In genomic region chr22:20569059-20570058, GRCh38 we compare ENCODE assay signal across 8 cellular contexts.
DNase-seq lines count a peak whose midpoint lies in the region; ATAC-seq and TF ChIP-seq lines count a peak whose summit lies in the region.

No MANE protein-coding gene starts in this region.

- no peak overlapping the region for H3K4me2 ChIP-seq in GM23338

- H3K36me3 Mint-ChIP-seq in activated CD4-positive, alpha-beta T cell treated with anti-CD3 and anti-CD28 coated beads for 36 hours (ENCODE audit: low read depth) = peaks cover 88% of the 10 kb centered on the region
- H3K36me3 Mint-ChIP-seq in GM23338 (ENCODE audit: low read depth) = peaks cover 65% of the 10 kb centered on the region

- POLR2A ChIA-PET in activated CD4-positive, alpha-beta T cell treated with anti-CD3 and anti-CD28 coated beads for 36 hours (lab: Charles Lee) = interaction anchor here (0.6 to 1.0 kb wide), 3 partner anchors 36 to 62 kb away, joined by 3 to 4 read pairs (median 3); partner anchors contain the start of gene MED15

- ATAC-seq in activated CD4-positive, alpha-beta T cell treated with anti-CD3 and anti-CD28 coated beads for 36 hours = peak; percentile 62
- no peak for ATAC-seq in GM23338
- no peak for ATAC-seq in HG03520 (IDR thresholded peaks at IDR 0.05; ENCODE audit: unreplicated experiment)

- intact Hi-C loops in activated CD4-positive, alpha-beta T cell treated with anti-CD3 and anti-CD28 coated beads for 36 hours (cut with DNase I, micrococcal nuclease) = loop anchor here (2.0 to 10.0 kb wide), 5 partner anchors 38 to 151 kb away; partner anchors contain the start of gene MED15 (in 1 of the 2)

- CTCF ChIA-PET in activated CD4-positive, alpha-beta T cell treated with anti-CD3 and anti-CD28 coated beads for 36 hours (lab: Charles Lee) = interaction anchor here (0.5 to 13.1 kb wide), 9 partner anchors 10 to 173 kb away, joined by 3 to 185 read pairs (median 5); no protein-coding TSS in a partner anchor

- H3K27ac ChIP-seq in coronary artery = peak overlapping the region; percentile 75 to 90
- H3K27ac ChIP-seq in muscle layer of duodenum (ENCODE audit: low read length) = peak overlapping the region; percentile 25
- peak overlapping the region; percentile 11 for H3K27ac ChIP-seq in stomach smooth muscle (ENCODE audit: low read length)
- no peak overlapping the region for H3K27ac ChIP-seq in GM23338 (ENCODE audit: low read depth)

- H3K9me2 ChIP-seq in GM23338 (ENCODE audit: insufficient read depth) = no peaks in the 10 kb centered on the region

- H3K4me3 ChIP-seq in HFF-Myc (replicated peaks; ENCODE audit: low read depth, low read length) (no peak overlapping the region), coronary artery (peak overlapping the region; percentile 11), muscle layer of duodenum (ENCODE audit: low read depth in 1 of 2, low read length in 2 of 2) (no peak overlapping the region), stomach smooth muscle (ENCODE audit: low read length in 2 of 2) (no peak overlapping the region), GM23338 (no peak overlapping the region)

- H3K4me1 ChIP-seq in muscle layer of duodenum (ENCODE audit: control insufficient read depth in 1 of 2, insufficient read depth in 2 of 2, low read length in 2 of 2) (peaks cover 9 to 34% of the 10 kb centered on the region in 2 donors), stomach smooth muscle (ENCODE audit: control insufficient read depth, insufficient read depth, low read length) (peaks cover 36% of the 10 kb centered on the region), GM23338 (ENCODE audit: insufficient read depth) (no peaks in the 10 kb centered on the region)

- no peaks in the 10 kb centered on the region for H3K9me3 ChIP-seq in muscle layer of duodenum (ENCODE audit: control insufficient read depth in 1 of 2, low read length in 2 of 2)
- H3K9me3 ChIP-seq in stomach smooth muscle (ENCODE audit: control insufficient read depth in 2 of 2, low read length in 2 of 2) = no peaks in the 10 kb centered on the region

- no peaks in the 10 kb centered on the region for H3K27me3 Mint-ChIP-seq in activated CD4-positive, alpha-beta T cell treated with anti-CD3 and anti-CD28 coated beads for 36 hours
- H3K27me3 Mint-ChIP-seq in GM23338 (ENCODE audit: insufficient read depth, low read depth, poor library complexity) = peaks cover 5% of the 10 kb centered on the region

- TF ChIP-seq CTCF in HFF-Myc (IDR thresholded peaks at IDR 0.05; ENCODE audit: low read depth, low read length, missing control alignments) (no peak), coronary artery (IDR thresholded peaks at IDR 0.05) (no peak), GM23338 (conservative IDR thresholded peaks at IDR 0.05; ENCODE audit: low read depth in 2 of 2) (no peak)

- H3K9ac ChIP-seq in stomach smooth muscle (ENCODE audit: low read length in 2 of 2) = no peak overlapping the region

- H3K4me1 Mint-ChIP-seq in activated CD4-positive, alpha-beta T cell treated with anti-CD3 and anti-CD28 coated beads for 36 hours = peaks cover 73% of the 10 kb centered on the region
- no peaks in the 10 kb centered on the region for H3K4me1 Mint-ChIP-seq in GM23338

- H2AFZ ChIP-seq in GM23338 = no peak overlapping the region

- H3K36me3 ChIP-seq in muscle layer of duodenum (ENCODE audit: control insufficient read depth in 1 of 2, insufficient read depth in 2 of 2, low read length in 2 of 2) (peaks cover 64 to 85% of the 10 kb centered on the region in 2 donors), stomach smooth muscle (ENCODE audit: control insufficient read depth in 2 of 2, insufficient read depth in 2 of 2, low read length in 2 of 2) (peaks cover 50 to 75% of the 10 kb centered on the region in 2 donors), GM23338 (ENCODE audit: insufficient read depth) (peaks cover 23% of the 10 kb centered on the region)

- H3K79me2 ChIP-seq in GM23338 (replicated peaks; ENCODE audit: insufficient read depth) = no peaks in the 10 kb centered on the region

- no peaks in the 10 kb centered on the region for H3F3A ChIP-seq in GM23338 (replicated peaks; ENCODE audit: low read depth)

- H3K27me3 ChIP-seq in muscle layer of duodenum (ENCODE audit: low read depth, low read length) (no peaks in the 10 kb centered on the region), stomach smooth muscle (ENCODE audit: control insufficient read depth in 1 of 2, insufficient read depth in 2 of 2, low read length in 2 of 2) (no peaks in the 10 kb centered on the region), GM23338 (ENCODE audit: insufficient read depth) (no peaks in the 10 kb centered on the region)

- H3K4me3 Mint-ChIP-seq in activated CD4-positive, alpha-beta T cell treated with anti-CD3 and anti-CD28 coated beads for 36 hours = no peak overlapping the region
- H3K4me3 Mint-ChIP-seq in GM23338 = no peak overlapping the region

- DNase-seq in HFF-Myc (ENCODE audit: extremely low read depth, low read depth) (peak; percentile 98), coronary artery (ENCODE audit: low spot score) (peak; percentile 89), GM23338 (ENCODE audit: low spot score) (no peak), SIG-M5 (lab: John Stamatoyannopoulos, UW) (no peak)
- DNase-seq in activated CD4-positive, alpha-beta T cell treated with anti-CD3 and anti-CD28 coated beads for 36 hours = peak; percentile 79

- peak overlapping the region; percentile 69 for H3K27ac Mint-ChIP-seq in activated CD4-positive, alpha-beta T cell treated with anti-CD3 and anti-CD28 coated beads for 36 hours
- H3K27ac Mint-ChIP-seq in GM23338 = no peak overlapping the region

- no peaks in the 10 kb centered on the region for H3K9me3 Mint-ChIP-seq in activated CD4-positive, alpha-beta T cell treated with anti-CD3 and anti-CD28 coated beads for 36 hours (ENCODE audit: low read depth)
- H3K9me3 Mint-ChIP-seq in GM23338 = no peaks in the 10 kb centered on the region

- peaks cover 9% of the 10 kb centered on the region for H4K20me1 ChIP-seq in GM23338 (replicated peaks; ENCODE audit: insufficient read depth)

TF ChIP-seq in GM23338, 12 proteins besides CTCF, POLR2A, EP300 and RAD21:
- TF ChIP-seq REST (IDR thresholded peaks at IDR 0.05; ENCODE audit: unreplicated experiment) (no peak), EZH2 (IDR thresholded peaks at IDR 0.05; ENCODE audit: low read depth, unreplicated experiment) (no peak), ZNF114 (CRISPR knock-in tag; IDR thresholded peaks at IDR 0.05) (no peak), ZNF331 (CRISPR knock-in tag; IDR thresholded peaks at IDR 0.05; ENCODE audit: low read depth) (no peak)
TF ChIP-seq in GM23338: peak in this region for 0.

Comparison
In these comparisons a context has a peak if more than half of its experiments do, and no peak if none do; other contexts are left out.
1. DNase-seq: peak in HFF-Myc (single experiment), activated CD4-positive, alpha-beta T cell treated with anti-CD3 and anti-CD28 coated beads for 36 hours (single experiment) and coronary artery (single experiment); none in GM23338 (single experiment) and SIG-M5 (single experiment).